ENCODE assay signal across 12 cellular contexts in the genomic region with DNA sequence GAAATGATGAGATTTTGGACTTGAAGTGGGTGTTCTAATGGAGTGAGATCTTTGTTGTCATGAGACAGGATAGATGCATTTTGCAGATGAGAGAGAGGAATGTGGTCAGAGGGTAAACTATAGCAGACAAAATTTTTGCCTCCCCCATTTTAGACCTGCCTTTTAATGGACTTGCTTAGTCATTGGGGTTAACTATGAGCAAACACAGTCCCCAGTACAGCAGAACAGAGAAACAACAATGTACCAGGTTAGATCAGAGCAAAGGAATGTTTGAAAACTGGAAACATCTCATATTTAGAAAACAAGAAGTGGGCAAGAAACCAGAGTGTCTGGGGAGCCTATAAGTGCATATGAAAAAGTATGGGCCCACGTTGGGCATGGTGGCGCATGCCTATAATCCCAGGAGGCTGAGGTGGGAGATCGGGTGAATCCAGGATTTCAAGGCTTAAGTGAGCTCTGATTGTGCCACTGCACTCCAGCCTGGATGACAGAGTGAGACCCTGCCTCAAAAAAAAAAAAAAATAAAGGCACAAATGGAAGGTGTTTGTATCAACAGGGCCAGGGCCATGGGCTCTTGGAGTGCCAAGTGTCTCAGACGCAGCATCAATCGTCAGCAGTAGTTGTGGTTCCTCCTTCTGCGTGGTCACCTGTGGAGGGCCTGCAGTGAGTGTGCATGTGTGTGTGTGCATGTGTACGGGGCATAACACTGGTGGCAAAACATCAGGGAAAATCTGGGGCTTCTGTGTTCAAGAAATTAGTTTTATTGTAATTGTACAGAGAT.
DNase-seq lines count a peak whose midpoint lies in the region; ATAC-seq, FAIRE-seq and TF ChIP-seq lines count a peak whose summit lies in the region.
"Had no signal": no experiment of that assay in that cellular context is flagged by ENCODE, and none has a peak within 500 bp of the region (broad histone marks: within the 10 kb centered on the region; RNA-seq: fewer than 3 reads in every experiment).

No MANE protein-coding gene starts in this region.

- TF ChIP-seq POLR2A in NB4 (IDR thresholded peaks at IDR 0.05; ENCODE audit: extremely low read depth, insufficient read length) (no peak), GM12892 (IDR thresholded peaks at IDR 0.05; ENCODE audit: low read depth, low read length) (no peak), erythroblast (IDR thresholded peaks at IDR 0.05; ENCODE audit: low read length) (no peak)

- no TSS peak for BruUV-seq in Calu3 (replicated peaks; lab: Mats Ljungman, UMichigan)

- FAIRE-seq in GM12892 (lab: Jason Lieb, UNC): no peak
- FAIRE-seq: kidney had no signal

- no peak for TF ChIP-seq CTCF in Calu3 (IDR thresholded peaks at IDR 0.05; ENCODE audit: unreplicated experiment)
- TF ChIP-seq CTCF in NB4 (IDR thresholded peaks at IDR 0.05; ENCODE audit: low read depth, low read length): no peak
- no peak for TF ChIP-seq CTCF in endothelial cell (IDR thresholded peaks at IDR 0.05; ENCODE audit: unreplicated experiment)
- TF ChIP-seq CTCF in GM20000 (IDR thresholded peaks at IDR 0.05; ENCODE audit: extremely low read depth, missing control alignments): no peak

- DNase-seq in Calu3 (no peak), NB4 (ENCODE audit: low read depth) (peak; percentile 70), endothelial cell (ENCODE audit: low spot score) (no peak), non-pigmented ciliary epithelial cell (ENCODE audit: low read depth) (peak; percentile 94), GM12892 (ENCODE audit: insufficient read length) (no peak), GM20000 (ENCODE audit: low spot score) (no peak), erythroblast (lab: John Stamatoyannopoulos, UW) (no peak)
- DNase-seq: central memory CD4-positive, alpha-beta T cell; kidney; NCI-H1436 treated with DMSO at 0.1 percent for 48 hours had no signal

- peaks cover 4% of the 10 kb centered on the region for H3K36me3 Mint-ChIP-seq in Calu3 (ENCODE audit: insufficient read depth, unreplicated experiment)
- H3K36me3 Mint-ChIP-seq in endothelial cell (ENCODE audit: low read depth, unreplicated experiment): no peaks in the 10 kb centered on the region

- no peak for ATAC-seq in GM18909 (IDR thresholded peaks at IDR 0.05; ENCODE audit: poor library complexity, unreplicated experiment)

- CTCF ChIA-PET in Calu3 (lab: Charles Lee): no interaction called here

- peak overlapping the region; percentile 32 for H3K4me3 ChIP-seq in NB4 (ENCODE audit: low read depth, low read length)
- H3K4me3 ChIP-seq: skin epidermis had no signal

- H3K4me1 Mint-ChIP-seq in Calu3 (ENCODE audit: low read depth, unreplicated experiment): peaks cover 49% of the 10 kb centered on the region
- peaks cover 26% of the 10 kb centered on the region for H3K4me1 Mint-ChIP-seq in endothelial cell (ENCODE audit: unreplicated experiment)

- H3K4me3 Mint-ChIP-seq in Calu3 (ENCODE audit: low read depth, unreplicated experiment) (no peak overlapping the region), endothelial cell (ENCODE audit: unreplicated experiment) (peak overlapping the region; percentile 3)

- H3K27me3 Mint-ChIP-seq in Calu3 (ENCODE audit: unreplicated experiment) (no peaks in the 10 kb centered on the region), endothelial cell (ENCODE audit: unreplicated experiment) (peaks cover 1% of the 10 kb centered on the region)

- H3K9me3 Mint-ChIP-seq in Calu3 (ENCODE audit: low read depth, unreplicated experiment): no peaks in the 10 kb centered on the region
- no peaks in the 10 kb centered on the region for H3K9me3 Mint-ChIP-seq in endothelial cell (ENCODE audit: unreplicated experiment)

- intact Hi-C loops in Calu3 (cut with micrococcal nuclease; ENCODE audit: unreplicated experiment): no loop called here

- H3K27ac Mint-ChIP-seq in Calu3 (ENCODE audit: unreplicated experiment): peak overlapping the region; percentile 39
- peak overlapping the region; percentile 38 for H3K27ac Mint-ChIP-seq in endothelial cell (ENCODE audit: unreplicated experiment)

Comparison
In these comparisons a context has a peak if more than half of its experiments do, and no peak if none do; other contexts are left out.
1. DNase-seq: peak in NB4 (single experiment) and non-pigmented ciliary epithelial cell (single experiment); none in Calu3 (single experiment), endothelial cell (single experiment), GM12892 (single experiment), GM20000 (single experiment) and erythroblast (0 of 2).